ENCODE assay signal across 9 cellular contexts in genomic region chr22:41237707-41238569, GRCh38. TPM values are rescaled to one million over a fixed set of nuclear protein-coding genes. Genes with fewer than 3 reads are reported as not detected.
DNase-seq lines count a peak whose midpoint lies in the region; ATAC-seq and TF ChIP-seq lines count a peak whose summit lies in the region.
"Had no signal": no experiment of that assay in that cellular context is flagged by ENCODE, and none has a peak within 500 bp of the region (broad histone marks: within the 10 kb centered on the region; RNA-seq: fewer than 3 reads in every experiment).

No MANE protein-coding gene starts in this region.

- H2AFZ ChIP-seq in Loucy (ENCODE audit: low read length): no peak overlapping the region

- H3F3A ChIP-seq in Loucy (ENCODE audit: low read depth): no peaks in the 10 kb centered on the region

- no peaks in the 10 kb centered on the region for H3K9me3 Mint-ChIP-seq in chondrocyte (ENCODE audit: low read depth)

- H3K27me3 ChIP-seq in Loucy (ENCODE audit: insufficient read depth, low read length, poor library complexity, severe bottlenecking) (no peaks in the 10 kb centered on the region), layer of hippocampus (ENCODE audit: control insufficient read depth, insufficient read depth, low read length) (no peaks in the 10 kb centered on the region)

- peak overlapping the region; percentile 99 for H3K27ac ChIP-seq in layer of hippocampus (ENCODE audit: low read depth, low read length)

- no peaks in the 10 kb centered on the region for H4K20me1 ChIP-seq in Loucy (ENCODE audit: insufficient read depth, low read length, poor library complexity, severe bottlenecking)

- H3K9ac ChIP-seq in Loucy (ENCODE audit: low read depth, low read length, poor library complexity, severe bottlenecking): no peak overlapping the region

- no peak overlapping the region for H3K4me3 Mint-ChIP-seq in chondrocyte (ENCODE audit: unreplicated experiment)

- no peaks in the 10 kb centered on the region for H3K36me3 Mint-ChIP-seq in chondrocyte (ENCODE audit: low read depth)

- H3K27me3 Mint-ChIP-seq in chondrocyte (ENCODE audit: low read depth): no peaks in the 10 kb centered on the region

- no peaks in the 10 kb centered on the region for H3K4me1 ChIP-seq in Loucy (ENCODE audit: insufficient read depth, low read length, poor library complexity, severe bottlenecking)

- peak; percentile 50 for ATAC-seq in GM19452 (IDR thresholded peaks at IDR 0.05; ENCODE audit: unreplicated experiment)

- DNase-seq in CD1c-positive myeloid dendritic cell (ENCODE audit: extremely low spot score) (peak; percentile 82), chondrocyte (ENCODE audit: low spot score) (no peak), NCI-H1694 treated with DMSO at 0.1 percent for 48 hours (lab: John Stamatoyannopoulos, UW) (no peak)
- DNase-seq in activated CD4-positive, CD25-positive, alpha-beta regulatory T cell treated with anti-CD3 and anti-CD28 coated beads, Interleukin-2, amount 50 U/mL, for 72 hours: peak; percentile 79
- peak; percentile 64 to 75 for DNase-seq in stimulated activated CD4-positive, alpha-beta T cell treated with anti-CD3 and anti-CD28 coated beads, Interleukin-2, amount 100 ng/mL, for 48 hours

- no peaks in the 10 kb centered on the region for H3K9me3 ChIP-seq in Loucy (ENCODE audit: insufficient read depth, low read depth, low read length)

- H3K79me2 ChIP-seq in Loucy (ENCODE audit: insufficient read depth, low read length): no peaks in the 10 kb centered on the region

- peak overlapping the region; percentile 46 for H3K4me3 ChIP-seq in Loucy (ENCODE audit: low read length, poor library complexity, severe bottlenecking)

- no peak overlapping the region for H3K27ac Mint-ChIP-seq in chondrocyte (ENCODE audit: unreplicated experiment)

- H3K4me1 Mint-ChIP-seq in chondrocyte (ENCODE audit: low read depth): peaks cover 3% of the 10 kb centered on the region

- TF ChIP-seq CTCF in Loucy (conservative IDR thresholded peaks at IDR 0.05; ENCODE audit: low read length): no peak; the same call in 1 of the 2 replicates
- TF ChIP-seq CTCF in chondrocyte (IDR thresholded peaks at IDR 0.05): peak; percentile 71

- peak overlapping the region; percentile 46 for H3K4me2 ChIP-seq in Loucy (ENCODE audit: low read depth, low read length, poor library complexity, severe bottlenecking)

- H3K9me2 ChIP-seq in Loucy (replicated peaks; ENCODE audit: low read depth, low read length): no peaks in the 10 kb centered on the region

- no peaks in the 10 kb centered on the region for H3K36me3 ChIP-seq in Loucy (ENCODE audit: insufficient read depth, low read length)

RNA-seq across cellular contexts. Expression of gene CHADL, which starts 2.8 kb away (rescaled TPM):
- total RNA-seq in chondrocyte: 0.36 to 1.3 TPM (median 0.39 TPM) in 3 replicates
- total RNA-seq: M059J had no signal

RNA-seq across cellular contexts. Expression of gene L3MBTL2, which starts 32.8 kb away (rescaled TPM):
- 16.6 to 27.1 TPM (median 17.7 TPM) in 3 replicates for total RNA-seq in chondrocyte

RNA-seq across cellular contexts. Expression of gene RANGAP1, which starts 48.0 kb away (rescaled TPM):
- 34.7 to 38.6 TPM (median 35.4 TPM) in 3 replicates for total RNA-seq in chondrocyte

Comparison
In these comparisons a context has a peak if more than half of its experiments do, and no peak if none do; other contexts are left out.
1. DNase-seq: peak in CD1c-positive myeloid dendritic cell (single experiment), activated CD4-positive, CD25-positive, alpha-beta regulatory T cell treated with anti-CD3 and anti-CD28 coated beads, Interleukin-2, amount 50 U/mL, for 72 hours (single experiment) and stimulated activated CD4-positive, alpha-beta T cell treated with anti-CD3 and anti-CD28 coated beads, Interleukin-2, amount 100 ng/mL, for 48 hours (2 of 2); none in chondrocyte (single experiment) and NCI-H1694 treated with DMSO at 0.1 percent for 48 hours (single experiment).